In genomic region chr1:236904874-236905741, GRCh38 we compare ENCODE assay signal across 12 cellular contexts.
A peak's percentile ranks its signal among the peaks of the same experiment; 100 is the strongest.
DNase-seq lines count a peak whose midpoint lies in the region; ATAC-seq and TF ChIP-seq lines count a peak whose summit lies in the region.
"Had no signal": no experiment of that assay in that cellular context is flagged by ENCODE, and none has a peak within 500 bp of the region (broad histone marks: within the 10 kb centered on the region; RNA-seq: fewer than 3 reads in every experiment).

No MANE protein-coding gene starts in this region.

- no peak overlapping the region for H3K4me3 ChIP-seq in CD4-positive, CD25-positive, alpha-beta regulatory T cell (ENCODE audit: low read depth, low read length)
- no peak overlapping the region for H3K4me3 ChIP-seq in astrocyte of the cerebellum (ENCODE audit: low read depth, low read length)
- H3K4me3 ChIP-seq in BE2C (ENCODE audit: low read depth, low read length): no peak overlapping the region
- no peak overlapping the region for H3K4me3 ChIP-seq in mucosa of descending colon
- H3K4me3 ChIP-seq: upper lobe of left lung had no signal

- H3K36me3 ChIP-seq in CD4-positive, CD25-positive, alpha-beta regulatory T cell (ENCODE audit: control insufficient read depth, insufficient read depth, low read length): peaks cover 13% of the 10 kb centered on the region
- peaks cover 2% of the 10 kb centered on the region for H3K36me3 ChIP-seq in BE2C
- no peaks in the 10 kb centered on the region for H3K36me3 ChIP-seq in mucosa of descending colon (ENCODE audit: low read depth)

- no peaks in the 10 kb centered on the region for H3K9me3 ChIP-seq in CD4-positive, CD25-positive, alpha-beta regulatory T cell (ENCODE audit: control insufficient read depth in 2 of 2, low read length in 2 of 2)
- H3K9me3 ChIP-seq in BE2C: no peaks in the 10 kb centered on the region; the same call in 1 of the 2 replicates
- H3K9me3 ChIP-seq in mucosa of descending colon: no peaks in the 10 kb centered on the region

- intact Hi-C loops in mucosa of descending colon (cut with DNase I, micrococcal nuclease): no loop called here

- no peak overlapping the region for H3K27ac ChIP-seq in CD4-positive, CD25-positive, alpha-beta regulatory T cell (ENCODE audit: insufficient read depth, low read length, poor library complexity, severe bottlenecking)
- H3K27ac ChIP-seq: upper lobe of left lung had no signal

- in situ Hi-C loops in astrocyte of the cerebellum (cut with HindIII; ENCODE audit: low sequenced_read_pairs): no loop called here

- no peaks in the 10 kb centered on the region for H3K4me1 ChIP-seq in CD4-positive, CD25-positive, alpha-beta regulatory T cell (ENCODE audit: control insufficient read depth, insufficient read depth, low read length, poor library complexity, severe bottlenecking)
- H3K4me1 ChIP-seq in BE2C (peaks cover 14% of the 10 kb centered on the region), mucosa of descending colon (ENCODE audit: low read depth) (no peaks in the 10 kb centered on the region)
- H3K4me1 ChIP-seq: upper lobe of left lung had no signal

- H3K36me3 Mint-ChIP-seq in CD4-positive, CD25-positive, alpha-beta regulatory T cell: peaks cover 29% of the 10 kb centered on the region
- peaks cover 17% of the 10 kb centered on the region for H3K36me3 Mint-ChIP-seq in memory B cell

- H3K9me3 Mint-ChIP-seq in CD4-positive, CD25-positive, alpha-beta regulatory T cell: peaks cover 0 to 7% (median 4%) of the 10 kb centered on the region in 7 donors
- peaks cover 14% of the 10 kb centered on the region for H3K9me3 Mint-ChIP-seq in memory B cell
- H3K9me3 Mint-ChIP-seq: T-helper 1 cell treated with Interleukin-12 subunit alpha and Interleukin-12 subunit beta and Interleukin-4 antibody, amounts not matched to agents 30 μg/mL and 1 μg/mL, for 36 hours had no signal

- ATAC-seq in CD4-positive, CD25-positive, alpha-beta regulatory T cell (ENCODE audit: low read depth in 2 of 2): peak in 1 of 2 donors; percentile 39
- ATAC-seq in memory B cell (ENCODE audit: low read depth) (no peak), mucosa of descending colon (no peak)

- peak overlapping the region in 2 of 3 donors; percentile 1 to 72 for H3K27ac Mint-ChIP-seq in CD4-positive, CD25-positive, alpha-beta regulatory T cell
- peak overlapping the region; percentile 23 for H3K27ac Mint-ChIP-seq in memory B cell
- H3K27ac Mint-ChIP-seq: T-helper 1 cell treated with Interleukin-12 subunit alpha and Interleukin-12 subunit beta and Interleukin-4 antibody, amounts not matched to agents 30 μg/mL and 1 μg/mL, for 36 hours had no signal

- no peaks in the 10 kb centered on the region for H3K27me3 Mint-ChIP-seq in CD4-positive, CD25-positive, alpha-beta regulatory T cell
- H3K27me3 Mint-ChIP-seq in memory B cell: peaks cover 2% of the 10 kb centered on the region

- no peak overlapping the region for H3K4me3 Mint-ChIP-seq in CD4-positive, CD25-positive, alpha-beta regulatory T cell
- no peak overlapping the region for H3K4me3 Mint-ChIP-seq in memory B cell
- H3K4me3 Mint-ChIP-seq: T-helper 1 cell treated with Interleukin-12 subunit alpha and Interleukin-12 subunit beta and Interleukin-4 antibody, amounts not matched to agents 30 μg/mL and 1 μg/mL, for 36 hours had no signal

- peaks cover 0 to 10% (median 0%) of the 10 kb centered on the region in 4 donors for H3K4me1 Mint-ChIP-seq in CD4-positive, CD25-positive, alpha-beta regulatory T cell
- no peaks in the 10 kb centered on the region for H3K4me1 Mint-ChIP-seq in memory B cell

- H3K27me3 ChIP-seq in CD4-positive, CD25-positive, alpha-beta regulatory T cell (ENCODE audit: control insufficient read depth, insufficient read depth, low read length): no peaks in the 10 kb centered on the region
- H3K27me3 ChIP-seq in BE2C: no peaks in the 10 kb centered on the region
- H3K27me3 ChIP-seq: upper lobe of left lung had no signal

- DNase-seq in CD4-positive, CD25-positive, alpha-beta regulatory T cell: no peak
- DNase-seq in LHCN-M2 (ENCODE audit: low read depth) (peak; percentile 92), astrocyte of the cerebellum (ENCODE audit: low read depth) (peak; percentile 42), memory B cell (ENCODE audit: low spot score in 2 of 2) (no peak), BE2C (no peak), NCI-H2196 (lab: John Stamatoyannopoulos, UW; ENCODE audit: unreplicated experiment) (no peak), mucosa of descending colon (no peak), mucosa of gallbladder (ENCODE audit: low spot score) (no peak)
- DNase-seq: aorta, NCI-H1092 treated with DMSO at 0.1 percent for 48 hours, upper lobe of left lung had no signal

- no peak for TF ChIP-seq CTCF in astrocyte of the cerebellum (IDR thresholded peaks at IDR 0.05; ENCODE audit: low read depth, low read length, missing control alignments)
- no peak for TF ChIP-seq CTCF in BE2C (IDR thresholded peaks at IDR 0.05; ENCODE audit: low read depth, low read length)
- TF ChIP-seq CTCF in mucosa of descending colon (IDR thresholded peaks at IDR 0.05): no peak

Comparison
In these comparisons a context has a peak if more than half of its experiments do, and no peak if none do; other contexts are left out.
1. DNase-seq: peak in LHCN-M2 (single experiment) and astrocyte of the cerebellum (single experiment); none in CD4-positive, CD25-positive, alpha-beta regulatory T cell (0 of 3), memory B cell (0 of 2), BE2C (single experiment), NCI-H2196 (single experiment), mucosa of descending colon (0 of 3) and mucosa of gallbladder (single experiment).